ENCODE assay signal across 1 cellular context in genomic region chr13:90793261-90793785, GRCh38.
TF ChIP-seq lines count a peak whose summit lies in the region.

No MANE protein-coding gene starts in this region.

TF ChIP-seq in GM23338, 12 proteins besides CTCF, POLR2A, EP300 and RAD21 (continued from another document):
- TF ChIP-seq ZNF462 (CRISPR knock-in tag; IDR thresholded peaks at IDR 0.05), result no peak
TF ChIP-seq in GM23338: peak in this region for 0.
